ENCODE assay signal across 9 cellular contexts in the genomic region with DNA sequence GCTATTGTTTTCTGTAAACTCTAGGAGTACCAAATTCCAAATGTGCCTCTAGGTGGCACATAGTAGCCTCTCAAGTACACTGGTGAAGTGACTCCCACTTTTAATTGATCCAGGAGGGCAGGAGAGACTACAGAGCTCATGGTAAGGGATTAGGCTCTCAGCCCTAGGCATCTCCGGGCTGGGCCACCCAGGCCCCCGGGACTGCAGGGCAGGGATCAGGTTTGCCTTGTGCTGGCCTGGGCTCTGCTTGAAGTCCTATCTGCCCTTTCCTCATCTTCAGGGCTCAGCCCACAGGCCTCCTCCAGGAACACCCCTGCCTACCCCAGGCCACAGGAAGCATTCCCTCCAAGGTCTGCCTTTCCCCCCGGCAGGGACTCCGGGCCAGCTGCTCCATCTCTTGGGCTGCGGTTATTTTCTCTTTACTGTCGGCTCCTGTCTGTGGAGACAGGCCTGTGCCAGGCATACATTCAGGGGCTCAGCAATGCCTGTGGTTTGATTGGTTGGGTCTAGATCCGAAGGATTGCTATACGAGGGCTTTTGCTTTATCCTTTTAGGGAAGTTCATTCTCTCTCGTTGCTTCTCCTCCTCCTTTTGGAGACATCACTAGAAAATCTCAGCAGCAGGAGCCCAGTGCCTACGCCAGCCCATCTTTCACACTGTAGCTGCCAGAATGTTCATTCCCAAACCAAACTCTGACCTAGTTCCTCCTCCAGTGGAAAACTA. TPM values are rescaled to one million over a fixed set of nuclear protein-coding genes. Genes with fewer than 3 reads are reported as not detected.
A peak's percentile ranks its signal among the peaks of the same experiment; 100 is the strongest.
DNase-seq lines count a peak whose midpoint lies in the region.
"Had no signal": no experiment of that assay in that cellular context is flagged by ENCODE, and none has a peak within 500 bp of the region (broad histone marks: within the 10 kb centered on the region; RNA-seq: fewer than 3 reads in every experiment).

No MANE protein-coding gene starts in this region.

- 80% methylated on average over 10 of the region's 10 CpGs for whole genome bisulfite sequencing in HUES64
- 52% methylated on average over 9 of the region's 10 CpGs for WGBS in mesenchymal stem cell

- H2AFZ ChIP-seq in mesenchymal stem cell (ENCODE audit: low read depth, low read length), result no peak overlapping the region

- H3K9ac ChIP-seq in HUES64 (ENCODE audit: low read depth, low read length) (peak overlapping the region; percentile 24; the same call in 1 of the 2 replicates), mesenchymal stem cell (ENCODE audit: low read length) (peak overlapping the region; percentile 74)

- H3K18ac ChIP-seq in mesenchymal stem cell (ENCODE audit: low read depth in 1 of 2, low read length in 2 of 2), result peak overlapping the region; percentile 69 to 81

- H4K8ac ChIP-seq in mesenchymal stem cell (ENCODE audit: low read length), result peak overlapping the region; percentile 90

- peak overlapping the region in 1 of 2 experiments; percentile 73 for H3K4ac ChIP-seq in mesenchymal stem cell (ENCODE audit: low read depth in 1 of 2, low read length in 2 of 2)

- peak overlapping the region; percentile 97 for H2AK5ac ChIP-seq in mesenchymal stem cell (ENCODE audit: low read length, severe bottlenecking)

- peak overlapping the region; percentile 64 for H2BK120ac ChIP-seq in mesenchymal stem cell (ENCODE audit: low read depth, low read length)

- H3K9me3 ChIP-seq in HUES64 (ENCODE audit: insufficient read depth, low read depth, low read length), result 0 out of 2 replicates have a peak, but pooled peaks cover 3% of the 10 kb centered on the region
- H3K9me3 ChIP-seq in mesenchymal stem cell (ENCODE audit: control insufficient read depth, low read length), result no peaks in the 10 kb centered on the region

- H2BK15ac ChIP-seq in mesenchymal stem cell (ENCODE audit: low read depth, poor library complexity, severe bottlenecking), result peak overlapping the region; percentile 93

- no peak overlapping the region for H2BK5ac ChIP-seq in mesenchymal stem cell (ENCODE audit: low read depth, low read length, poor library complexity, severe bottlenecking)

- no peak overlapping the region for H3K14ac ChIP-seq in mesenchymal stem cell (ENCODE audit: low read length in 2 of 2)

- H3K23ac ChIP-seq in mesenchymal stem cell (ENCODE audit: low read length in 2 of 2), result peak overlapping the region in 1 of 2 experiments; percentile 35

- H3K27ac ChIP-seq in HUES64 (ENCODE audit: low read depth, low read length) (no peak overlapping the region), mesenchymal stem cell (ENCODE audit: low read length, poor library complexity, severe bottlenecking) (peak overlapping the region; percentile 82)

- no peaks in the 10 kb centered on the region for H3K36me3 ChIP-seq in HUES64 (ENCODE audit: insufficient read depth, low read length)
- H3K36me3 ChIP-seq in mesenchymal stem cell (ENCODE audit: control insufficient read depth in 1 of 2, insufficient read depth in 2 of 2, low read depth in 1 of 2, low read length in 2 of 2), result no peaks in the 10 kb centered on the region

- DNase-seq in ACHN (peak; percentile 24), cerebellum (ENCODE audit: low spot score) (peak; percentile 85), mesenchymal stem cell (peak; percentile 73), HuH-7 (ENCODE audit: low spot score) (no peak), CD1c-positive myeloid dendritic cell (ENCODE audit: extremely low spot score) (no peak), LoVo (ENCODE audit: low spot score) (no peak), OCI-M2 (lab: John Stamatoyannopoulos, UW; ENCODE audit: unreplicated experiment) (no peak)
- DNase-seq: NCI-H2029 treated with DMSO at 0.1 percent for 48 hours had no signal

- in situ Hi-C loops in ACHN (cut with HindIII; ENCODE audit: low pct_ligation_motif_present, low pct_unique_long_range_greater_than_20kb, low sequenced_read_pairs), result no loop called here

- peaks cover 32% of the 10 kb centered on the region; the same call in 1 of the 2 replicates for H3K4me1 ChIP-seq in HUES64 (ENCODE audit: insufficient read depth, low read length)
- peaks cover 22% of the 10 kb centered on the region for H3K4me1 ChIP-seq in mesenchymal stem cell (ENCODE audit: control insufficient read depth, insufficient read depth, low read depth, low read length)

- no peak overlapping the region for H3K4me3 ChIP-seq in HUES64 (ENCODE audit: low read length)
- H3K4me3 ChIP-seq in mesenchymal stem cell (ENCODE audit: insufficient read depth in 1 of 2, low read depth in 1 of 2, low read length in 2 of 2), result peak overlapping the region in 1 of 2 experiments; percentile 56

- H3K79me1 ChIP-seq in mesenchymal stem cell (replicated peaks; ENCODE audit: low read length, poor library complexity, severe bottlenecking), result peaks cover 21% of the 10 kb centered on the region

- H3K27me3 ChIP-seq in HUES64 (ENCODE audit: insufficient read depth, low read length) (no peaks in the 10 kb centered on the region), mesenchymal stem cell (ENCODE audit: control insufficient read depth in 1 of 2, insufficient read depth in 1 of 2, low read length in 2 of 2) (no peaks in the 10 kb centered on the region)

- peak overlapping the region; percentile 75 to 87 for H2BK12ac ChIP-seq in mesenchymal stem cell (ENCODE audit: low read length in 2 of 2)

- H3K4me2 ChIP-seq in mesenchymal stem cell (ENCODE audit: low read length, poor library complexity, severe bottlenecking), result no peak overlapping the region

- peak overlapping the region; percentile 70 for H4K91ac ChIP-seq in mesenchymal stem cell (ENCODE audit: low read length)

RNA-seq across cellular contexts. Expression of gene PARVA, which starts 32.8 kb away (rescaled TPM):
- polyA plus RNA-seq in HUES64 (2013, experiment 1 of 2), result 11.7 TPM
- polyA plus RNA-seq in HUES64 (2013, experiment 2 of 2), result 11.1 TPM
- total RNA-seq in cerebellum, result 9.5 TPM
- polyA plus RNA-seq in mesenchymal stem cell (2013, experiment 1 of 2), result 109 TPM
- 110 TPM for polyA plus RNA-seq in mesenchymal stem cell (2013, experiment 2 of 2)

Comparison
In these comparisons a context has a peak if more than half of its experiments do, and no peak if none do; other contexts are left out.
1. DNase-seq: peak in ACHN (single experiment), cerebellum (single experiment) and mesenchymal stem cell (single experiment); none in HuH-7 (single experiment), CD1c-positive myeloid dendritic cell (single experiment), LoVo (single experiment) and OCI-M2 (single experiment).